Comparison of ENCODE assay signal across 8 cellular contexts in the genomic region with DNA sequence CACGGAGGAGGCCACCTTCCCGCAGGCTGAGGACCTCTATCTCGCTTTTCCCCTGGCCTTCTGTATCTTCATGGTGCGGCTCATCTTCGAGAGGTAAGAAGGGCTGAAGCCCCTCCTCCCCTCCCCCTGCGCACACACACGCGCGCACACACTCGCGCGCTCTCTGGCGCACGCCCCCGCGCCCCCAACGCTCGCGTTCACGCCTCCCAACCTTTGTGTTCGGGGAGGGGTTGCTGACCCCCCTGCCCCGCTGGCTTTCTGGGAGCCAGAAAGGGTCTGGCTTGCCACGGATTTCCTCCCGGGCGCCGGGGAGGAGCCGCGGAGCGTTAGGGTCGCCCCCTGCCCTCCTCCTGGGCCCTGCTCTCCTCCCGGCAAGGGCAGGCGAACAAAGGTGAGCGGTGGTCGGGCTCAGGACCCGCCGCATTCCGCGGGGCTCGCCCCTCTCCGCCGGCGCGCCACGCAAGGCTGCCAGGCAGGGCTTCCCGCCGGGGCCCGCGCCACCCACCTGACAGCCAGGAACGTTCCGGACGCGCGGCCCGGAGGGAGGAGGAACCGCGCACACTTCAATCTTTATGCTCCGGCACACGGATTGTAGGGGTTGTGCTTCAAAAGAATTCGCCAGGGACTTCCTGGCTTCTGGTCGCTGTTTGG. TPM values are rescaled to one million over a fixed set of nuclear protein-coding genes. Genes with fewer than 3 reads are reported as not detected.
DNase-seq lines count a peak whose midpoint lies in the region; ATAC-seq, FAIRE-seq and TF ChIP-seq lines count a peak whose summit lies in the region.

No MANE protein-coding gene starts in this region.

- no peak for TF ChIP-seq POLR2A in GM12878 (IDR thresholded peaks at IDR 0.05; ENCODE audit: low read depth, low read length)

- BruUV-seq in GM12878 (replicated peaks; lab: Mats Ljungman, UMichigan) = no TSS peak

- under 1% methylated on average over 55 of the region's 60 CpGs for WGBS in GM12878 (ENCODE audit: insufficient coverage, insufficient replicate concordance, low lambda C conversion rate, missing lambda C conversion rate)

- intact Hi-C loops in CD8-positive, alpha-beta T cell (cut with DNase I, micrococcal nuclease) = loop anchor here (5.0 to 10.0 kb wide), 2 partner anchors 36 to 82 kb away; no protein-coding TSS in a partner anchor
- intact Hi-C loops in GM12878 (cut with micrococcal nuclease; ENCODE audit: unreplicated experiment) = loop anchor here (2.0 to 5.0 kb wide), 4 partner anchors 34 to 110 kb away; no protein-coding TSS in a partner anchor

- H2AFZ ChIP-seq in GM12878 (ENCODE audit: control insufficient read depth, low read depth, low read length) = peak overlapping the region; percentile 76

- peak overlapping the region; percentile 44 for H3K27ac ChIP-seq in CD8-positive, alpha-beta T cell (ENCODE audit: low read depth, low read length)
- peak overlapping the region; percentile 91 for H3K27ac ChIP-seq in GM12878 (ENCODE audit: control insufficient read depth, insufficient read depth)
- H3K27ac ChIP-seq in iPS-20b (ENCODE audit: low read length) = no peak overlapping the region
- peak overlapping the region; percentile 8 to 91 (median 85) for H3K27ac ChIP-seq in skin epidermis

- TF ChIP-seq EP300 in GM12878 (IDR thresholded peaks at IDR 0.05; ENCODE audit: borderline replicate concordance in 1 of 2, control insufficient read depth in 1 of 2, low read depth in 2 of 2, low read length in 2 of 2) = no peak

- RAD21 ChIA-PET in GM12878 (lab: Charles Lee; ENCODE audit: unreplicated experiment) = interaction anchor here (1.3 kb wide), 1 partner anchor 33 kb away, joined by 7 read pairs; no protein-coding TSS in a partner anchor

- H3K27me3 Mint-ChIP-seq in CD8-positive, alpha-beta T cell (ENCODE audit: low read depth) = no peaks in the 10 kb centered on the region

- ATAC-seq in CD8-positive, alpha-beta T cell = peak; percentile 65
- ATAC-seq in HG03354 (IDR thresholded peaks at IDR 0.05; ENCODE audit: poor library complexity, severe bottlenecking, unreplicated experiment) (peak; percentile 34), GM12878 (peak; percentile 53)

- no peak overlapping the region for H3K4me3 Mint-ChIP-seq in CD8-positive, alpha-beta T cell

- peak overlapping the region; percentile 62 for H3K27ac Mint-ChIP-seq in CD8-positive, alpha-beta T cell

- SMC1A ChIA-PET in GM12878 (lab: Charles Lee; ENCODE audit: uncharacterized antibody, unreplicated experiment) = no interaction called here

- peak in 4 of 7 experiments; percentile 26 to 64 (median 40) for DNase-seq in CD8-positive, alpha-beta T cell
- DNase-seq in GM19239 (ENCODE audit: insufficient read length, low spot score) (no peak), RPMI8226 (peak; percentile 69), GM12878 (ENCODE audit: low read depth, low spot score) (no peak), middle frontal gyrus (ENCODE audit: extremely low spot score, low spot score) (no peak)

- peaks cover 25% of the 10 kb centered on the region for H3K4me1 ChIP-seq in CD8-positive, alpha-beta T cell (ENCODE audit: insufficient read depth, low read length)
- peaks cover 21% of the 10 kb centered on the region for H3K4me1 ChIP-seq in GM12878 (ENCODE audit: control insufficient read depth, insufficient read depth, low read length)
- peaks cover 3% of the 10 kb centered on the region; the same call in 1 of the 2 replicates for H3K4me1 ChIP-seq in iPS-20b (ENCODE audit: insufficient read depth, low read length)

- H3K27me3 ChIP-seq in CD8-positive, alpha-beta T cell (ENCODE audit: insufficient read depth, low read length) = no peaks in the 10 kb centered on the region
- H3K27me3 ChIP-seq in GM12878 (replicated peaks in 1 of 2; ENCODE audit: control insufficient read depth in 2 of 2, insufficient read depth in 2 of 2, low read length in 1 of 2) (no peaks in the 10 kb centered on the region), iPS-20b (ENCODE audit: insufficient read depth, low read length) (peaks cover 21% of the 10 kb centered on the region)

- no peaks in the 10 kb centered on the region for H3K36me3 ChIP-seq in CD8-positive, alpha-beta T cell (ENCODE audit: insufficient read depth, low read length)
- H3K36me3 ChIP-seq in GM12878 (ENCODE audit: control insufficient read depth in 2 of 2, insufficient read depth in 2 of 2, low read length in 1 of 2) = no peaks in the 10 kb centered on the region
- no peaks in the 10 kb centered on the region for H3K36me3 ChIP-seq in iPS-20b (ENCODE audit: insufficient read depth, low read depth, low read length)

- H3K36me3 Mint-ChIP-seq in CD8-positive, alpha-beta T cell = peaks cover 5% of the 10 kb centered on the region

- no peak for TF ChIP-seq CTCF in CD8-positive, alpha-beta T cell (IDR thresholded peaks at IDR 0.05)
- no peak for TF ChIP-seq CTCF in GM12878 (IDR thresholded peaks at IDR 0.05 in 2 of 3, conservative IDR thresholded peaks at IDR 0.05 in 1 of 3; ENCODE audit: control insufficient read depth in 2 of 3, extremely low read depth in 1 of 3, insufficient read depth in 1 of 3, low read depth in 3 of 3, low read length in 3 of 3)

- CTCF ChIA-PET in CD8-positive, alpha-beta T cell (lab: Charles Lee) = no interaction called here
- CTCF ChIA-PET in GM12878 (lab: Yijun Ruan, JAX) = no interaction called here

- no peak for TF ChIP-seq RAD21 in GM12878 (IDR thresholded peaks at IDR 0.05; ENCODE audit: insufficient read depth, low read depth, low read length)

- no peaks in the 10 kb centered on the region for H3K9me3 Mint-ChIP-seq in CD8-positive, alpha-beta T cell

- peak overlapping the region; percentile 43 for H3K4me2 ChIP-seq in GM12878 (ENCODE audit: control insufficient read depth, insufficient read depth)

- H4K20me1 ChIP-seq in GM12878 (ENCODE audit: control insufficient read depth, insufficient read depth) = 0 out of 2 replicates have a peak, but pooled peaks cover under 1% of the 10 kb centered on the region

- POLR2A ChIA-PET in CD8-positive, alpha-beta T cell (lab: Charles Lee) = interaction anchor here (0.8 to 1.5 kb wide), 7 partner anchors 12 to 67 kb away, joined by 3 to 9 read pairs (median 4); no protein-coding TSS in a partner anchor
- POLR2A ChIA-PET in GM12878 (lab: Charles Lee) = no interaction called here

- in situ Hi-C loops in GM12878 (cut with MboI) = no loop called here

- no peaks in the 10 kb centered on the region for H3K9me3 ChIP-seq in CD8-positive, alpha-beta T cell (ENCODE audit: low read length)
- H3K9me3 ChIP-seq in GM12878 (replicated peaks; ENCODE audit: control insufficient read depth, insufficient read depth, low read length) = no peaks in the 10 kb centered on the region; the same call in 2 of the 3 replicates
- no peaks in the 10 kb centered on the region for H3K9me3 ChIP-seq in iPS-20b (ENCODE audit: insufficient read depth, low read depth, low read length)

- peak; percentile 52 for FAIRE-seq in GM19239 (lab: Jason Lieb, UNC)
- FAIRE-seq in GM12878 (lab: Jason Lieb, UNC) = no peak

- peaks cover 43% of the 10 kb centered on the region for H3K4me1 Mint-ChIP-seq in CD8-positive, alpha-beta T cell (ENCODE audit: low read depth)

- H3K9ac ChIP-seq in GM12878 (ENCODE audit: control insufficient read depth, insufficient read depth, low read length) = peak overlapping the region; percentile 91
- peak overlapping the region; percentile 63; the same call in 1 of the 2 replicates for H3K9ac ChIP-seq in iPS-20b (ENCODE audit: low read depth, low read length)

- H3K4me3 ChIP-seq in CD8-positive, alpha-beta T cell (ENCODE audit: low read depth, low read length) = peak overlapping the region; percentile 72
- H3K4me3 ChIP-seq in GM12878 = peak overlapping the region; percentile 75
- peak overlapping the region; percentile 85 for H3K4me3 ChIP-seq in iPS-20b (ENCODE audit: low read length)
- peak overlapping the region; percentile 77 to 92 (median 86) for H3K4me3 ChIP-seq in skin epidermis

- H3K79me2 ChIP-seq in GM12878 (ENCODE audit: control insufficient read depth, insufficient read depth, low read length) = peaks cover 55% of the 10 kb centered on the region

TF ChIP-seq in GM12878, 131 proteins besides CTCF, POLR2A, EP300 and RAD21 (continues in another document):
- TF ChIP-seq ZNF207 (IDR thresholded peaks at IDR 0.05; ENCODE audit: borderline replicate concordance) (no peak), SIX5 (IDR thresholded peaks at IDR 0.05; ENCODE audit: low read depth, low read length, severe bottlenecking) (no peak), CHD2 (IDR thresholded peaks at IDR 0.05; ENCODE audit: borderline replicate concordance, low read depth, low read length) (no peak), SP1 (IDR thresholded peaks at IDR 0.05; ENCODE audit: low read depth, low read length) (no peak), LARP7 (IDR thresholded peaks at IDR 0.05) (0 out of 2 replicates have a peak, but pooled peaks have one; percentile 21), KLF5 (IDR thresholded peaks at IDR 0.05; ENCODE audit: partially characterized antibody) (no peak), MYC (IDR thresholded peaks at IDR 0.05; ENCODE audit: insufficient read depth, insufficient read length, insufficient replicate concordance, low read length, severe bottlenecking) (no peak)

RNA-seq across cellular contexts. Expression of gene CERS6, which starts 0.6 kb away (rescaled TPM):
- total RNA-seq in CD8-positive, alpha-beta T cell = 10 to 100 TPM; 17.9 to 18.5 TPM
- total RNA-seq in GM12878 (2013; cell fraction: nucleolus; rRNA removed) = 29.6 and 30.4 TPM in 2 replicates
- total RNA-seq in GM12878 (2014; rRNA removed) (20.4 and 22.2 TPM in 2 replicates), GM12878 (2014; rRNA removed; fragmentation: Illumina TruSeq; extraction: Trizol) (17.6 TPM in 2 replicates), GM12878 (2021) (15.3 and 17.0 TPM in 2 replicates)
- 6.0 TPM for polyA plus RNA-seq in GM12878 (2011; ENCODE audit: low read depth)
- polyA plus RNA-seq in GM12878 (2011; rRNA removed) (12.0 and 17.6 TPM in 2 replicates), GM12878 (2014; fragmentation: Illumina TruSeq; extraction: Trizol) (19.6 and 24.1 TPM in 2 replicates), GM12878 (2014; fragmentation: Nextera tagmentation; extraction: Ambion mirVana) (1 to 10 TPM; 1.3 to 2.5 TPM), GM12878 (2014; rRNA removed) (8.8 and 9.4 TPM in 2 replicates), GM12878 (2016; fragmentation: Nextera tagmentation; extraction: Ambion mirVana) (10 to 100 TPM in 1 of 2 experiments, 1 to 10 TPM in 1; 6.2 to 16.1 TPM)
- polyA plus RNA-seq in GM12878 (2011; cell fraction: cytosol; rRNA removed) = 6.1 and 8.2 TPM in 2 replicates
- polyA plus RNA-seq in GM12878 (2011; cell fraction: nucleus; rRNA removed) = 8.5 and 10.0 TPM in 2 replicates
- polyA plus RNA-seq in GM12878 (2012) = 12.5 and 13.9 TPM in 2 replicates
- polyA minus RNA-seq in GM12878 (2011; rRNA and poly(A)+ RNA removed) = 18.6 and 19.1 TPM in 2 replicates
- 6.7 and 8.8 TPM in 2 replicates for polyA minus RNA-seq in GM12878 (2011; cell fraction: cytosol; rRNA and poly(A)+ RNA removed)
- 10.8 and 16.3 TPM in 2 replicates for polyA minus RNA-seq in GM12878 (2011; cell fraction: nucleus; rRNA and poly(A)+ RNA removed)

Comparison
In these comparisons a context has a peak if more than half of its experiments do, and no peak if none do; other contexts are left out.
1. DNase-seq: peak in CD8-positive, alpha-beta T cell (4 of 7) and RPMI8226 (single experiment); none in GM19239 (single experiment), GM12878 (single experiment) and middle frontal gyrus (single experiment).
2. Peak in every context shown above with its lines, with median percentiles within 50 percentile points of each other: ATAC-seq and H3K4me3 ChIP-seq.